9 cellular contexts compared by ENCODE assay signal in the genomic region with DNA sequence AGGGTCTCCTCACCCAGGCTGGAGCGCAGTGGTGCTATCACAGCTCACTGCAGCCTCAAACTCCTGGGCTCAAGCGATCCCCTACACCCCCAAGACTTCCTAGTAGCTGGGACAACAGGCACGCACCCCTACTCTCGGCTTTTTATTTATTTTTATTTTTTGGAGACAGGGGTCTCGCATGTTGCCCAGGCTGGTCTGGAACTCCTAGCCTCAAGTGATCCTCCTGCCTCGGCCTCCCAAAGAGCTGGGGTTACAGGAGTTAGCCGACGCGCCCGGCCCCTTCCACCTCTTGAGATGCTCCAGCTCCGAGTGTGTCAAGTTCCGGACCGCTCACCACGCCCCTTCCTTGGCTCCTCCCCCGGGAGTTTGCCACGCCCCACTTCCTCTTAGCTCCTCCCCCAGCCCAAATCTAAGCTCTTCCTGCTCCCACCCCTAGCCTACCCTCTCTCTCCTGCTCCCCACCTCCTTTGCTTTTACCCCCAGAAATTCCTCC. TPM values are rescaled to one million over a fixed set of nuclear protein-coding genes. Genes with fewer than 3 reads are reported as not detected.
DNase-seq lines count a peak whose midpoint lies in the region; ATAC-seq and TF ChIP-seq lines count a peak whose summit lies in the region.
"Had no signal": no experiment of that assay in that cellular context is flagged by ENCODE, and none has a peak within 500 bp of the region (broad histone marks: within the 10 kb centered on the region; RNA-seq: fewer than 3 reads in every experiment).

No MANE protein-coding gene starts in this region.

- DNase-seq in HCT116 (ENCODE audit: low read depth, low spot score) (peak; percentile 80), SK-N-MC (ENCODE audit: low read depth, low spot score) (no peak), mucosa of descending colon (peak in 1 of 3 donors; percentile 69), HPDE6-E6E7 (ENCODE audit: extremely low spot score) (no peak), Ammon's horn (ENCODE audit: low spot score) (no peak), foreskin melanocyte (no peak)

- H3K27ac ChIP-seq in BLaER1 (no peak overlapping the region), HCT116 (ENCODE audit: low read depth, low read length) (peak overlapping the region; percentile 67), SK-N-MC (no peak overlapping the region)

- POLR2A ChIA-PET in HCT116 (lab: Charles Lee) = interaction anchor here (0.6 to 2.1 kb wide), 12 partner anchors 9 to 272 kb away, joined by 3 to 23 read pairs (median 5); a partner anchor contains a TSS

- H3K4me1 ChIP-seq in BLaER1 (peaks cover 85% of the 10 kb centered on the region), HCT116 (ENCODE audit: control insufficient read depth in 1 of 2, insufficient read depth in 2 of 2, low read length in 2 of 2) (peaks cover 24 to 47% of the 10 kb centered on the region in 2 experiments), mucosa of descending colon (ENCODE audit: low read depth) (peaks cover 28% of the 10 kb centered on the region)

- no peaks in the 10 kb centered on the region for H3K9me3 Mint-ChIP-seq in activated naive CD8-positive, alpha-beta T cell (ENCODE audit: low read depth)

- H3K27me3 Mint-ChIP-seq in activated naive CD8-positive, alpha-beta T cell = peaks cover 55% of the 10 kb centered on the region

- H3K9me2 ChIP-seq in HCT116 (ENCODE audit: insufficient read depth) = no peaks in the 10 kb centered on the region

- H3K4me1 Mint-ChIP-seq in activated naive CD8-positive, alpha-beta T cell (ENCODE audit: low read depth) = peaks cover 46% of the 10 kb centered on the region

- H3K4me2 ChIP-seq in BLaER1 (peak overlapping the region; percentile 96), HCT116 (ENCODE audit: low read length) (peak overlapping the region; percentile 97)

- TF ChIP-seq CTCF in HCT116 (IDR thresholded peaks at IDR 0.05 in 2 of 3, conservative IDR thresholded peaks at IDR 0.05 in 1 of 3; ENCODE audit: borderline replicate concordance in 1 of 3, insufficient read depth in 1 of 3, low read depth in 2 of 3, low read length in 2 of 3) (no peak), mucosa of descending colon (IDR thresholded peaks at IDR 0.05) (no peak)

- TF ChIP-seq RAD21 in HCT116 (IDR thresholded peaks at IDR 0.05; ENCODE audit: low read depth) = no peak

- intact Hi-C loops in HCT116 (cut with micrococcal nuclease) (no loop called here), mucosa of descending colon (cut with DNase I, micrococcal nuclease) (no loop called here)

- H3K4me3 Mint-ChIP-seq in activated naive CD8-positive, alpha-beta T cell = peak overlapping the region; percentile 69

- RAD21 ChIA-PET in HCT116 (lab: Charles Lee; ENCODE audit: low non-redundant PET in 1 of 2, low total read pairs in 2 of 2, uncharacterized antibody in 2 of 2, unreplicated experiment in 2 of 2) = interaction anchor here in 1 of 2 experiments (0.8 to 1.0 kb wide), 2 partner anchors 19 to 30 kb away, joined by 3 to 4 read pairs; no protein-coding TSS in a partner anchor

- no peaks in the 10 kb centered on the region for H3K36me3 Mint-ChIP-seq in activated naive CD8-positive, alpha-beta T cell

- no peak overlapping the region for H3K9ac ChIP-seq in BLaER1
- H3K9ac ChIP-seq in HCT116 (ENCODE audit: low read length) = peak overlapping the region; percentile 72
- no peak overlapping the region for H3K9ac ChIP-seq in SK-N-MC (ENCODE audit: insufficient read length)

- no peak for TF ChIP-seq POLR2A in HCT116 (IDR thresholded peaks at IDR 0.05; ENCODE audit: borderline replicate concordance, extremely low read depth, insufficient read depth, insufficient read length)

- H3K4me3 ChIP-seq in BLaER1 (peak overlapping the region; percentile 55), HCT116 (replicated peaks in 1 of 2; ENCODE audit: low read depth in 1 of 2, low read length in 2 of 2) (peak overlapping the region; percentile 49 to 63), SK-N-MC (peak overlapping the region; percentile 70), mucosa of descending colon (no peak overlapping the region)

- ATAC-seq in HCT116 = peak; percentile 82
- peak; percentile 63 for ATAC-seq in mucosa of descending colon

- H3K9me3 ChIP-seq in BLaER1 = peaks cover 24% of the 10 kb centered on the region
- no peaks in the 10 kb centered on the region for H3K9me3 ChIP-seq in HCT116 (ENCODE audit: control insufficient read depth in 1 of 2, insufficient read depth in 1 of 2, low read depth in 1 of 2, low read length in 2 of 2)
- no peaks in the 10 kb centered on the region for H3K9me3 ChIP-seq in SK-N-MC (ENCODE audit: low read depth, low read length)
- H3K9me3 ChIP-seq in mucosa of descending colon = no peaks in the 10 kb centered on the region

- peaks cover 19% of the 10 kb centered on the region for H4K20me1 ChIP-seq in BLaER1
- no peaks in the 10 kb centered on the region for H4K20me1 ChIP-seq in HCT116 (ENCODE audit: insufficient read depth)

- H3K27me3 ChIP-seq in BLaER1 = peaks cover 100% of the 10 kb centered on the region
- H3K27me3 ChIP-seq in HCT116 (ENCODE audit: insufficient read depth, low read length) = no peaks in the 10 kb centered on the region

- CTCF ChIA-PET in HCT116 (lab: Charles Lee) = interaction anchor here (0.9 to 2.9 kb wide), 7 partner anchors 9 to 109 kb away, joined by 3 to 20 read pairs (median 4); a partner anchor contains a TSS

- H3K27ac Mint-ChIP-seq in activated naive CD8-positive, alpha-beta T cell = no peak overlapping the region

- H3K36me3 ChIP-seq in BLaER1 = no peaks in the 10 kb centered on the region
- no peaks in the 10 kb centered on the region for H3K36me3 ChIP-seq in HCT116 (ENCODE audit: control insufficient read depth in 1 of 2, insufficient read depth in 2 of 2, low read length in 2 of 2)
- H3K36me3 ChIP-seq in SK-N-MC (ENCODE audit: insufficient read depth, low read length) = no peaks in the 10 kb centered on the region
- no peaks in the 10 kb centered on the region for H3K36me3 ChIP-seq in mucosa of descending colon (ENCODE audit: low read depth)

- BruUV-seq in HCT116 (replicated peaks; lab: Mats Ljungman, UMichigan) = no TSS peak

- H3K79me2 ChIP-seq in HCT116 (ENCODE audit: insufficient read depth, low read length) = no peaks in the 10 kb centered on the region

- H2AFZ ChIP-seq in HCT116 (ENCODE audit: low read depth, low read length, poor library complexity, severe bottlenecking) = peak overlapping the region; percentile 44

TF ChIP-seq in HCT116, 20 proteins besides CTCF, POLR2A, EP300 and RAD21:
- no peak for TF ChIP-seq SRF (IDR thresholded peaks at IDR 0.05; ENCODE audit: low read depth)
- TF ChIP-seq, protein P1, sequence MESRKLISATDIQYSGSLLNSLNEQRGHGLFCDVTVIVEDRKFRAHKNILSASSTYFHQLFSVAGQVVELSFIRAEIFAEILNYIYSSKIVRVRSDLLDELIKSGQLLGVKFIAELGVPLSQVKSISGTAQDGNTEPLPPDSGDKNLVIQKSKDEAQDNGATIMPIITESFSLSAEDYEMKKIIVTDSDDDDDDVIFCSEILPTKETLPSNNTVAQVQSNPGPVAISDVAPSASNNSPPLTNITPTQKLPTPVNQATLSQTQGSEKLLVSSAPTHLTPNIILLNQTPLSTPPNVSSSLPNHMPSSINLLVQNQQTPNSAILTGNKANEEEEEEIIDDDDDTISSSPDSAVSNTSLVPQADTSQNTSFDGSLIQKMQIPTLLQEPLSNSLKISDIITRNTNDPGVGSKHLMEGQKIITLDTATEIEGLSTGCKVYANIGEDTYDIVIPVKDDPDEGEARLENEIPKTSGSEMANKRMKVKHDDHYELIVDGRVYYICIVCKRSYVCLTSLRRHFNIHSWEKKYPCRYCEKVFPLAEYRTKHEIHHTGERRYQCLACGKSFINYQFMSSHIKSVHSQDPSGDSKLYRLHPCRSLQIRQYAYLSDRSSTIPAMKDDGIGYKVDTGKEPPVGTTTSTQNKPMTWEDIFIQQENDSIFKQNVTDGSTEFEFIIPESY (IDR thresholded peaks at IDR 0.05; ENCODE audit: extremely low read depth, insufficient replicate concordance, low read length) = no peak
- TF ChIP-seq, protein P2, sequence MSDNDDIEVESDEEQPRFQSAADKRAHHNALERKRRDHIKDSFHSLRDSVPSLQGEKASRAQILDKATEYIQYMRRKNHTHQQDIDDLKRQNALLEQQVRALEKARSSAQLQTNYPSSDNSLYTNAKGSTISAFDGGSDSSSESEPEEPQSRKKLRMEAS (IDR thresholded peaks at IDR 0.05) = no peak
- TF ChIP-seq POLR2AphosphoS5 (IDR thresholded peaks at IDR 0.05; ENCODE audit: low read depth, low read length) = peak; percentile 81
- no peak for TF ChIP-seq CBX3 (IDR thresholded peaks at IDR 0.05; ENCODE audit: low read depth)
- TF ChIP-seq, protein P3, sequence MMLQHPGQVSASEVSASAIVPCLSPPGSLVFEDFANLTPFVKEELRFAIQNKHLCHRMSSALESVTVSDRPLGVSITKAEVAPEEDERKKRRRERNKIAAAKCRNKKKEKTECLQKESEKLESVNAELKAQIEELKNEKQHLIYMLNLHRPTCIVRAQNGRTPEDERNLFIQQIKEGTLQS (IDR thresholded peaks at IDR 0.05) = no peak
TF ChIP-seq in HCT116: peak in this region for 1.

RNA-seq across cellular contexts. Expression of a gene that starts 6.3 kb away (rescaled TPM):
- total RNA-seq in HCT116 (2021; ENCODE audit: unreplicated experiment) (2.0 TPM), mucosa of descending colon (not detected)
- polyA plus RNA-seq in HCT116 (2012) = 3.4 and 3.6 TPM in 2 replicates
- total RNA-seq: fibroblast of villous mesenchyme had no signal

RNA-seq across cellular contexts. Expression of a gene that starts 8.4 kb away (rescaled TPM):
- total RNA-seq in HCT116 (2021; ENCODE audit: unreplicated experiment) = 43.2 TPM
- 23.1 and 30.2 TPM in 2 replicates for polyA plus RNA-seq in HCT116 (2012)
- under 1 TPM; 0.38 to 0.84 (median 0.46) TPM for total RNA-seq in mucosa of descending colon

RNA-seq across cellular contexts. Expression of a gene that starts 19.5 kb away (rescaled TPM):
- total RNA-seq in HCT116 (2021; ENCODE audit: unreplicated experiment) (130 TPM), mucosa of descending colon (10 to 100 TPM; 32.3 to 83.6 (median 63.9) TPM)
- 141 and 168 TPM in 2 replicates for polyA plus RNA-seq in HCT116 (2012)

RNA-seq across cellular contexts. Expression of a gene that starts 27.0 kb away (rescaled TPM):
- total RNA-seq in HCT116 (2021; ENCODE audit: unreplicated experiment) (not detected), mucosa of descending colon (10 to 100 TPM; 27.9 to 66.2 (median 58.3) TPM)
- 0.04 TPM in 1 of 2 replicates, not detected in the other for polyA plus RNA-seq in HCT116 (2012)
- total RNA-seq: fibroblast of villous mesenchyme had no signal

RNA-seq across cellular contexts. Expression of a gene that starts 43.6 kb away (rescaled TPM):
- total RNA-seq in HCT116 (2021; ENCODE audit: unreplicated experiment) (83.7 TPM), mucosa of descending colon (10 to 100 TPM; 72.9 to 91.8 (median 87.2) TPM)
- polyA plus RNA-seq in HCT116 (2012) = 110 and 113 TPM in 2 replicates

Comparison
In these comparisons a context has a peak if more than half of its experiments do, and no peak if none do; other contexts are left out.
1. RNA of a gene that starts 8.4 kb away (total RNA-seq): 43.2 TPM in HCT116 (single experiment); 0.38 to 0.84 TPM in mucosa of descending colon; every median in the first group is over 10 times any median in the second.